12 cellular contexts compared by ENCODE assay signal in the genomic region with DNA sequence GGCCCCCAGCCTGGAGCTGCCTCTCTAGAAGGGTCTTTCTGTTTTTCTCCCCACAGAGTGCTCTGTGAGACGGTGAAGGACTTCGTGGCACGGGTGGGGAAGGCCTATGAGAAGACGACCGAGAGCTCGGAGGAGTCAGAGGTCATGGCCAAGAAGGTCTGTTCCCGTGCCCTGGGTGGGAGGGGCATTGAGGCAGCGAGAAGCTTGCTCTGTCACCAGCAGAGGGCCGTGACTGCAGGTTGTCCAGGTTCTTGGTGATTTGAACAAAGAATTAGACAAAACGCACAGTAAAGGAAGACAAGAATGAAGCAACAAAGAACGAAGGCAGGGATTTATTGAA.
DNase-seq lines count a peak whose midpoint lies in the region; ATAC-seq, FAIRE-seq and TF ChIP-seq lines count a peak whose summit lies in the region.
"Had no signal": no experiment of that assay in that cellular context is flagged by ENCODE, and none has a peak within 500 bp of the region (broad histone marks: within the 10 kb centered on the region; RNA-seq: fewer than 3 reads in every experiment).

No MANE protein-coding gene starts in this region.

- no peaks in the 10 kb centered on the region for H3K9me3 ChIP-seq in A549
- no peaks in the 10 kb centered on the region for H3K9me3 ChIP-seq in hepatocyte (ENCODE audit: low read depth)

- H3K4me2 ChIP-seq in A549, result peak overlapping the region; percentile 46
- no peak overlapping the region for H3K4me2 ChIP-seq in hepatocyte

- H3K9me3 Mint-ChIP-seq in immature natural killer cell, result peaks cover 0 to 2% (median 0%) of the 10 kb centered on the region in 6 donors
- H3K9me3 Mint-ChIP-seq: memory B cell had no signal

- no peak for TF ChIP-seq EP300 in A549 (IDR thresholded peaks at IDR 0.05)

- peaks cover 9 to 55% (median 26%) of the 10 kb centered on the region in 3 donors for H3K36me3 Mint-ChIP-seq in immature natural killer cell

- peaks cover 70% of the 10 kb centered on the region for H3K4me1 ChIP-seq in A549
- no peaks in the 10 kb centered on the region for H3K4me1 ChIP-seq in hepatocyte (ENCODE audit: insufficient read depth)

- 44% methylated on average over 11 of the region's 11 CpGs for WGBS in A549 (ENCODE audit: missing lambda C conversion rate)
- 75% methylated on average over 11 of the region's 11 CpGs for WGBS in hepatocyte (ENCODE audit: low lambda C conversion rate, missing lambda C conversion rate)

- TF ChIP-seq RAD21 in A549 (conservative IDR thresholded peaks at IDR 0.05 in 1 of 2, IDR thresholded peaks at IDR 0.05 in 1 of 2), result peak in 1 of 2 experiments; percentile 49; a peak in 3 of 5 replicates

- peaks cover 2 to 8% (median 7%) of the 10 kb centered on the region in 3 donors for H3K27me3 Mint-ChIP-seq in immature natural killer cell (ENCODE audit: low read depth in 3 of 3)
- H3K27me3 Mint-ChIP-seq: memory B cell had no signal

- H3K27me3 ChIP-seq in hepatocyte, result no peaks in the 10 kb centered on the region

- ATAC-seq in A549, result peak; percentile 21 to 37; a peak in 4 of 6 replicates
- no peak for ATAC-seq in HG03095 (IDR thresholded peaks at IDR 0.05; ENCODE audit: unreplicated experiment)

- H3K79me2 ChIP-seq in hepatocyte, result no peaks in the 10 kb centered on the region

- CTCF ChIA-PET in A549 (lab: Yijun Ruan, JAX) (interaction anchor here (0.9 to 20.8 kb wide), 26 partner anchors 8 to 410 kb away, joined by 3 to 356 read pairs (median 5); a partner anchor contains a TSS), RWPE1 (lab: Yijun Ruan, JAX) (interaction anchor here (0.6 to 2.4 kb wide), 14 partner anchors 9 to 687 kb away, joined by 3 to 22 read pairs (median 4); no protein-coding TSS in a partner anchor)

- TF ChIP-seq POLR2A in A549 (IDR thresholded peaks at IDR 0.05; ENCODE audit: low read length), result no peak

- H3K4me3 ChIP-seq in A549, result no peak overlapping the region
- no peak overlapping the region for H3K4me3 ChIP-seq in hepatocyte

- H3K4me3 Mint-ChIP-seq in immature natural killer cell, result no peak overlapping the region
- H3K4me3 Mint-ChIP-seq: memory B cell had no signal

- peak; percentile 31; the same call in 1 of the 3 replicates for TF ChIP-seq CTCF in A549 (IDR thresholded peaks at IDR 0.05)
- no peak for TF ChIP-seq CTCF in RWPE1 (conservative IDR thresholded peaks at IDR 0.05; ENCODE audit: low read depth)
- peak; percentile 5 for TF ChIP-seq CTCF in hepatocyte (IDR thresholded peaks at IDR 0.05; ENCODE audit: poor library complexity)

- no peaks in the 10 kb centered on the region for H3K36me3 ChIP-seq in hepatocyte (replicated peaks; ENCODE audit: insufficient read depth, low read depth)

- peak overlapping the region in 2 of 6 donors; percentile 37 to 80 for H3K27ac Mint-ChIP-seq in immature natural killer cell
- H3K27ac Mint-ChIP-seq: memory B cell had no signal

- H3K9me2 ChIP-seq in hepatocyte (replicated peaks; ENCODE audit: insufficient read depth), result no peaks in the 10 kb centered on the region

- no peak for FAIRE-seq in A549 (lab: Jason Lieb, UNC)

- H3K4me1 Mint-ChIP-seq in immature natural killer cell, result peaks cover 21% of the 10 kb centered on the region in 2 donors

- no peak overlapping the region for H2AFZ ChIP-seq in hepatocyte

- H4K20me1 ChIP-seq in hepatocyte (ENCODE audit: insufficient read depth, poor library complexity, severe bottlenecking), result no peaks in the 10 kb centered on the region

- DNase-seq in A549 (ENCODE audit: low read depth in 1 of 2, low spot score in 1 of 2) (peak in 1 of 2 experiments; percentile 68), ELR (ENCODE audit: low read depth) (peak; percentile 40), RWPE1 (ENCODE audit: low spot score) (no peak), hepatocyte (ENCODE audit: low spot score) (no peak), hepatic stellate cell (ENCODE audit: low spot score) (no peak), immature natural killer cell (no peak), COLO829 (ENCODE audit: low spot score) (no peak)
- DNase-seq: effector memory CD4-positive, alpha-beta T cell; GF-D8; stimulated activated CD4-positive, alpha-beta T cell treated with anti-CD3 and anti-CD28 coated beads, Interleukin-1b, Interleukin-23, amount 100 ng/mL, for 48 hours had no signal

- POLR2A ChIA-PET in A549 (lab: Yijun Ruan, JAX), result interaction anchor here (2.3 kb wide), 1 partner anchor 385 kb away, joined by 11 read pairs; no protein-coding TSS in a partner anchor
- POLR2A ChIA-PET in RWPE1 (lab: Yijun Ruan, JAX; ENCODE audit: low non-redundant PET), result no interaction called here

- H3K27ac ChIP-seq in A549 (peak overlapping the region; percentile 93 to 94), RWPE1 (peak overlapping the region; percentile 34; the same call in 1 of the 2 replicates), hepatocyte (no peak overlapping the region)

TF ChIP-seq in A549, 52 proteins besides CTCF, POLR2A, EP300 and RAD21:
- TF ChIP-seq HOXB13 (CRISPR knock-in tag; IDR thresholded peaks at IDR 0.05; ENCODE audit: low read depth) (0 out of 2 replicates have a peak, but pooled peaks have one; percentile 11), CEBPB (IDR thresholded peaks at IDR 0.05) (no peak), KDM1A (IDR thresholded peaks at IDR 0.05; ENCODE audit: low read depth) (no peak), ZC3H11A (IDR thresholded peaks at IDR 0.05) (no peak), RARB (CRISPR knock-in tag; IDR thresholded peaks at IDR 0.05) (no peak), NR3C1 (IDR thresholded peaks at IDR 0.05) (no peak), BHLHE40 (IDR thresholded peaks at IDR 0.05; ENCODE audit: low read depth, low read length) (no peak), RNF2 (IDR thresholded peaks at IDR 0.05; ENCODE audit: borderline replicate concordance, low read depth) (no peak), CBX8 (IDR thresholded peaks at IDR 0.05) (no peak), ZNF302 (CRISPR knock-in tag; IDR thresholded peaks at IDR 0.05) (no peak), TP53 (CRISPR knock-in tag; IDR thresholded peaks at IDR 0.05) (no peak), SMC3 (IDR thresholded peaks at IDR 0.05) (peak; percentile 49), FOSB (CRISPR knock-in tag; IDR thresholded peaks at IDR 0.05) (no peak), FOXS1 (CRISPR knock-in tag; IDR thresholded peaks at IDR 0.05) (no peak), JUN (IDR thresholded peaks at IDR 0.05) (peak in 1 of 2 experiments; percentile 15; a peak in 1 of 5 replicates), HDAC2 (IDR thresholded peaks at IDR 0.05) (no peak)
- TF ChIP-seq, protein P1, sequence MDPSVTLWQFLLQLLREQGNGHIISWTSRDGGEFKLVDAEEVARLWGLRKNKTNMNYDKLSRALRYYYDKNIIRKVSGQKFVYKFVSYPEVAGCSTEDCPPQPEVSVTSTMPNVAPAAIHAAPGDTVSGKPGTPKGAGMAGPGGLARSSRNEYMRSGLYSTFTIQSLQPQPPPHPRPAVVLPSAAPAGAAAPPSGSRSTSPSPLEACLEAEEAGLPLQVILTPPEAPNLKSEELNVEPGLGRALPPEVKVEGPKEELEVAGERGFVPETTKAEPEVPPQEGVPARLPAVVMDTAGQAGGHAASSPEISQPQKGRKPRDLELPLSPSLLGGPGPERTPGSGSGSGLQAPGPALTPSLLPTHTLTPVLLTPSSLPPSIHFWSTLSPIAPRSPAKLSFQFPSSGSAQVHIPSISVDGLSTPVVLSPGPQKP (IDR thresholded peaks at IDR 0.05; ENCODE audit: low read depth, low read length), result no peak
- TF ChIP-seq, protein P2, sequence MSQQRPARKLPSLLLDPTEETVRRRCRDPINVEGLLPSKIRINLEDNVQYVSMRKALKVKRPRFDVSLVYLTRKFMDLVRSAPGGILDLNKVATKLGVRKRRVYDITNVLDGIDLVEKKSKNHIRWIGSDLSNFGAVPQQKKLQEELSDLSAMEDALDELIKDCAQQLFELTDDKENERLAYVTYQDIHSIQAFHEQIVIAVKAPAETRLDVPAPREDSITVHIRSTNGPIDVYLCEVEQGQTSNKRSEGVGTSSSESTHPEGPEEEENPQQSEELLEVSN (IDR thresholded peaks at IDR 0.05; ENCODE audit: borderline replicate concordance, low read depth), result no peak
- TF ChIP-seq, protein P3, sequence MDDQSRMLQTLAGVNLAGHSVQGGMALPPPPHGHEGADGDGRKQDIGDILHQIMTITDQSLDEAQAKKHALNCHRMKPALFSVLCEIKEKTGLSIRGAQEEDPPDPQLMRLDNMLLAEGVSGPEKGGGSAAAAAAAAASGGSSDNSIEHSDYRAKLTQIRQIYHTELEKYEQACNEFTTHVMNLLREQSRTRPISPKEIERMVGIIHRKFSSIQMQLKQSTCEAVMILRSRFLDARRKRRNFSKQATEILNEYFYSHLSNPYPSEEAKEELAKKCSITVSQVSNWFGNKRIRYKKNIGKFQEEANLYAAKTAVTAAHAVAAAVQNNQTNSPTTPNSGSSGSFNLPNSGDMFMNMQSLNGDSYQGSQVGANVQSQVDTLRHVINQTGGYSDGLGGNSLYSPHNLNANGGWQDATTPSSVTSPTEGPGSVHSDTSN (IDR thresholded peaks at IDR 0.05), result no peak
- TF ChIP-seq, protein P4, sequence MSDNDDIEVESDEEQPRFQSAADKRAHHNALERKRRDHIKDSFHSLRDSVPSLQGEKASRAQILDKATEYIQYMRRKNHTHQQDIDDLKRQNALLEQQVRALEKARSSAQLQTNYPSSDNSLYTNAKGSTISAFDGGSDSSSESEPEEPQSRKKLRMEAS (IDR thresholded peaks at IDR 0.05), result 0 out of 2 replicates have a peak, but pooled peaks have one; percentile 33
TF ChIP-seq in A549: peak in this region for 4.
